Comparison of ENCODE assay signal across 2 cellular contexts in the genomic region with DNA sequence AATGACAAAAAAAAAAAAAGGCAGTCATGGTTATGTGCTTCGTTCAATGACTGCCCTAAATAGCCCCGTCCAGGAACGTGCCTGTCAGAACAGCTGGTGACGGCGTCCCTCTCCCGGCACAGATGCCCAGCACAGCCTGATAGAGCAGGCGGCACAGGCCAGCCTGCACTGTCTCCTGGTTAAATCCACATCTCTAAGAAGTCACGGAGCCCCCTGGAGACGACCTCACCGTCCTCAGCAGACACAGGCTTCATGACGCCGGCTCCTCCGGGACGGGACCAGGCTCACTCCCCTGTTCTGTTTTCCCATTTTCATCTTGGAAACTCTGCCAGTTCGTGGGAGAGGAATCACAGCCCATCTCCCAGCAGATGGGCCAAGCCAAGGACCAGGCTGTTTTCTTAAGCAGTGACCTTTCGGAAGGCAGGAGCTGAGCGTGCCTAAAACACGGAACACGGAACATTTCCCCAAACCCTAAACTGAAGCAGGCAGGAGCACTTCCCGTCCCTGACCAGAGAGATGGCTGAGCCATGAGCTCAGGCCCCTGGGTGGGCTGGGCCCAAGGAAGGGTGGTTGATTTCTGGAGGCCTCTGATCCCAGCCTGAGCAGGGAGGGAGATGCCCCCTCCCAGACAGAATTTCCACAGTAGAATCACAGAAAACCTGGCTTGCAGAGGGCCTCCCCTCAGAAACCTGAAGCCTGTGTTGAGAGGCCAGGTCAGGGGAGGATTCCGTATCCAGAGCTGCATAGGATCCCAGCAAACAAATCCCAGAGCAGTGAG.
TF ChIP-seq lines count a peak whose summit lies in the region.

No MANE protein-coding gene starts in this region.

TF ChIP-seq in liver, 16 proteins besides CTCF, POLR2A, EP300 and RAD21 (continued from another document):
- TF ChIP-seq, protein P1, sequence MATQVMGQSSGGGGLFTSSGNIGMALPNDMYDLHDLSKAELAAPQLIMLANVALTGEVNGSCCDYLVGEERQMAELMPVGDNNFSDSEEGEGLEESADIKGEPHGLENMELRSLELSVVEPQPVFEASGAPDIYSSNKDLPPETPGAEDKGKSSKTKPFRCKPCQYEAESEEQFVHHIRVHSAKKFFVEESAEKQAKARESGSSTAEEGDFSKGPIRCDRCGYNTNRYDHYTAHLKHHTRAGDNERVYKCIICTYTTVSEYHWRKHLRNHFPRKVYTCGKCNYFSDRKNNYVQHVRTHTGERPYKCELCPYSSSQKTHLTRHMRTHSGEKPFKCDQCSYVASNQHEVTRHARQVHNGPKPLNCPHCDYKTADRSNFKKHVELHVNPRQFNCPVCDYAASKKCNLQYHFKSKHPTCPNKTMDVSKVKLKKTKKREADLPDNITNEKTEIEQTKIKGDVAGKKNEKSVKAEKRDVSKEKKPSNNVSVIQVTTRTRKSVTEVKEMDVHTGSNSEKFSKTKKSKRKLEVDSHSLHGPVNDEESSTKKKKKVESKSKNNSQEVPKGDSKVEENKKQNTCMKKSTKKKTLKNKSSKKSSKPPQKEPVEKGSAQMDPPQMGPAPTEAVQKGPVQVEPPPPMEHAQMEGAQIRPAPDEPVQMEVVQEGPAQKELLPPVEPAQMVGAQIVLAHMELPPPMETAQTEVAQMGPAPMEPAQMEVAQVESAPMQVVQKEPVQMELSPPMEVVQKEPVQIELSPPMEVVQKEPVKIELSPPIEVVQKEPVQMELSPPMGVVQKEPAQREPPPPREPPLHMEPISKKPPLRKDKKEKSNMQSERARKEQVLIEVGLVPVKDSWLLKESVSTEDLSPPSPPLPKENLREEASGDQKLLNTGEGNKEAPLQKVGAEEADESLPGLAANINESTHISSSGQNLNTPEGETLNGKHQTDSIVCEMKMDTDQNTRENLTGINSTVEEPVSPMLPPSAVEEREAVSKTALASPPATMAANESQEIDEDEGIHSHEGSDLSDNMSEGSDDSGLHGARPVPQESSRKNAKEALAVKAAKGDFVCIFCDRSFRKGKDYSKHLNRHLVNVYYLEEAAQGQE (IDR thresholded peaks at IDR 0.05): no peak
- TF ChIP-seq NR2F2 (IDR thresholded peaks at IDR 0.05) (peak; percentile 76), GABPA (IDR thresholded peaks at IDR 0.05 in 1 of 2, conservative IDR thresholded peaks at IDR 0.05 in 1 of 2) (no peak), SP1 (IDR thresholded peaks at IDR 0.05) (peak; percentile 32), RXRA (IDR thresholded peaks at IDR 0.05) (peak; percentile 17 to 31), HNF4A (conservative IDR thresholded peaks at IDR 0.05) (no peak), FOXA2 (IDR thresholded peaks at IDR 0.05) (no peak), YY1 (IDR thresholded peaks at IDR 0.05) (no peak), EGR1 (IDR thresholded peaks at IDR 0.05; ENCODE audit: low read depth in 2 of 2) (no peak), JUND (IDR thresholded peaks at IDR 0.05) (no peak), FOXA1 (IDR thresholded peaks at IDR 0.05) (no peak)
- TF ChIP-seq, protein P2, sequence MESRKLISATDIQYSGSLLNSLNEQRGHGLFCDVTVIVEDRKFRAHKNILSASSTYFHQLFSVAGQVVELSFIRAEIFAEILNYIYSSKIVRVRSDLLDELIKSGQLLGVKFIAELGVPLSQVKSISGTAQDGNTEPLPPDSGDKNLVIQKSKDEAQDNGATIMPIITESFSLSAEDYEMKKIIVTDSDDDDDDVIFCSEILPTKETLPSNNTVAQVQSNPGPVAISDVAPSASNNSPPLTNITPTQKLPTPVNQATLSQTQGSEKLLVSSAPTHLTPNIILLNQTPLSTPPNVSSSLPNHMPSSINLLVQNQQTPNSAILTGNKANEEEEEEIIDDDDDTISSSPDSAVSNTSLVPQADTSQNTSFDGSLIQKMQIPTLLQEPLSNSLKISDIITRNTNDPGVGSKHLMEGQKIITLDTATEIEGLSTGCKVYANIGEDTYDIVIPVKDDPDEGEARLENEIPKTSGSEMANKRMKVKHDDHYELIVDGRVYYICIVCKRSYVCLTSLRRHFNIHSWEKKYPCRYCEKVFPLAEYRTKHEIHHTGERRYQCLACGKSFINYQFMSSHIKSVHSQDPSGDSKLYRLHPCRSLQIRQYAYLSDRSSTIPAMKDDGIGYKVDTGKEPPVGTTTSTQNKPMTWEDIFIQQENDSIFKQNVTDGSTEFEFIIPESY (IDR thresholded peaks at IDR 0.05): no peak
- TF ChIP-seq, protein P3, sequence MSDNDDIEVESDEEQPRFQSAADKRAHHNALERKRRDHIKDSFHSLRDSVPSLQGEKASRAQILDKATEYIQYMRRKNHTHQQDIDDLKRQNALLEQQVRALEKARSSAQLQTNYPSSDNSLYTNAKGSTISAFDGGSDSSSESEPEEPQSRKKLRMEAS (IDR thresholded peaks at IDR 0.05): no peak

TF ChIP-seq in HepG2, 621 proteins besides CTCF, POLR2A, EP300 and RAD21 (continued from another document):
- TF ChIP-seq FOXJ3 (CRISPR knock-in tag; IDR thresholded peaks at IDR 0.05; ENCODE audit: borderline replicate concordance) (no peak), YEATS4 (CRISPR knock-in tag; IDR thresholded peaks at IDR 0.05; ENCODE audit: borderline replicate concordance) (no peak), ZNF839 (CRISPR knock-in tag; IDR thresholded peaks at IDR 0.05; ENCODE audit: borderline replicate concordance) (no peak), NCOA5 (CRISPR knock-in tag; IDR thresholded peaks at IDR 0.05) (no peak), NFATC3 (CRISPR knock-in tag; IDR thresholded peaks at IDR 0.05) (no peak), ZNF577 (CRISPR knock-in tag; IDR thresholded peaks at IDR 0.05; ENCODE audit: borderline replicate concordance, low read depth) (no peak), ZNF263 (CRISPR knock-in tag; IDR thresholded peaks at IDR 0.05) (no peak), ZBTB20 (CRISPR knock-in tag; IDR thresholded peaks at IDR 0.05; ENCODE audit: borderline replicate concordance, low read depth) (no peak)
- TF ChIP-seq, protein P4, sequence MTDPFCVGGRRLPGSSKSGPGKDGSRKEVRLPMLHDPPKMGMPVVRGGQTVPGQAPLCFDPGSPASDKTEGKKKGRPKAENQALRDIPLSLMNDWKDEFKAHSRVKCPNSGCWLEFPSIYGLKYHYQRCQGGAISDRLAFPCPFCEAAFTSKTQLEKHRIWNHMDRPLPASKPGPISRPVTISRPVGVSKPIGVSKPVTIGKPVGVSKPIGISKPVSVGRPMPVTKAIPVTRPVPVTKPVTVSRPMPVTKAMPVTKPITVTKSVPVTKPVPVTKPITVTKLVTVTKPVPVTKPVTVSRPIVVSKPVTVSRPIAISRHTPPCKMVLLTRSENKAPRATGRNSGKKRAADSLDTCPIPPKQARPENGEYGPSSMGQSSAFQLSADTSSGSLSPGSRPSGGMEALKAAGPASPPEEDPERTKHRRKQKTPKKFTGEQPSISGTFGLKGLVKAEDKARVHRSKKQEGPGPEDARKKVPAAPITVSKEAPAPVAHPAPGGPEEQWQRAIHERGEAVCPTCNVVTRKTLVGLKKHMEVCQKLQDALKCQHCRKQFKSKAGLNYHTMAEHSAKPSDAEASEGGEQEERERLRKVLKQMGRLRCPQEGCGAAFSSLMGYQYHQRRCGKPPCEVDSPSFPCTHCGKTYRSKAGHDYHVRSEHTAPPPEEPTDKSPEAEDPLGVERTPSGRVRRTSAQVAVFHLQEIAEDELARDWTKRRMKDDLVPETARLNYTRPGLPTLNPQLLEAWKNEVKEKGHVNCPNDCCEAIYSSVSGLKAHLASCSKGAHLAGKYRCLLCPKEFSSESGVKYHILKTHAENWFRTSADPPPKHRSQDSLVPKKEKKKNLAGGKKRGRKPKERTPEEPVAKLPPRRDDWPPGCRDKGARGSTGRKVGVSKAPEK (CRISPR knock-in tag; IDR thresholded peaks at IDR 0.05; ENCODE audit: borderline replicate concordance): no peak
